ENCODE assay signal across 29 cellular contexts in genomic region chr1:196497824-196498223, GRCh38.
DNase-seq lines count a peak whose midpoint lies in the region; ATAC-seq, FAIRE-seq and TF ChIP-seq lines count a peak whose summit lies in the region.
"Had no signal": no experiment of that assay in that cellular context is flagged by ENCODE, and none has a peak within 500 bp of the region (broad histone marks: within the 10 kb centered on the region; RNA-seq: fewer than 3 reads in every experiment).

No MANE protein-coding gene starts in this region.

- H3K4me1 ChIP-seq in mammary epithelial cell (ENCODE audit: insufficient read depth, low read length) = no peaks in the 10 kb centered on the region
- H3K4me1 ChIP-seq in A549 = no peaks in the 10 kb centered on the region
- H3K4me1 ChIP-seq in K562 (replicated peaks in 1 of 2; ENCODE audit: control insufficient read depth in 2 of 2, insufficient read depth in 2 of 2, low read length in 2 of 2) = no peaks in the 10 kb centered on the region
- H3K4me1 ChIP-seq in testis = no peaks in the 10 kb centered on the region
- no peaks in the 10 kb centered on the region for H3K4me1 ChIP-seq in left lung
- H3K4me1 ChIP-seq: BE2C, BLaER1 had no signal

- TF ChIP-seq RAD21 in A549 (conservative IDR thresholded peaks at IDR 0.05 in 1 of 2, IDR thresholded peaks at IDR 0.05 in 1 of 2) (no peak), K562 (CRISPR knock-in tag; conservative IDR thresholded peaks at IDR 0.05 in 1 of 2, IDR thresholded peaks at IDR 0.05 in 1 of 2) (no peak)

- WGBS in mammary epithelial cell (ENCODE audit: low coverage, missing lambda C conversion rate) = 74% methylated on average over 4 of the region's 4 CpGs
- 71% methylated on average over 4 of the region's 4 CpGs for WGBS in A549 (ENCODE audit: missing lambda C conversion rate)
- WGBS in K562 (ENCODE audit: insufficient coverage, low coverage, missing lambda C conversion rate) = 38% methylated on average over 4 of the region's 4 CpGs
- WGBS in testis, 2 donors = 87 to 95% methylated on average over 4 of the region's 4 CpGs

- no peaks in the 10 kb centered on the region for H3K36me3 Mint-ChIP-seq in MCF 10A (ENCODE audit: insufficient read depth, unreplicated experiment)
- H3K36me3 Mint-ChIP-seq: CD14-positive monocyte; CD4-positive, alpha-beta memory T cell; CD4-positive, CD25-positive, alpha-beta regulatory T cell; CD8-positive, alpha-beta memory T cell had no signal

- no TSS peak for BruUV-seq in MCF 10A (replicated peaks; lab: Mats Ljungman, UMichigan)
- no TSS peak for BruUV-seq in mammary epithelial cell (replicated peaks; lab: Mats Ljungman, UMichigan)
- no TSS peak for BruUV-seq in K562 (replicated peaks; lab: Mats Ljungman, UMichigan)

- TF ChIP-seq EP300 in A549 (IDR thresholded peaks at IDR 0.05) = no peak
- no peak for TF ChIP-seq EP300 in K562 (IDR thresholded peaks at IDR 0.05; ENCODE audit: low read length)

- ATAC-seq in A549 = no peak
- no peak for ATAC-seq in K562
- ATAC-seq in left lung = no peak
- ATAC-seq: GM12878 had no signal

- no peaks in the 10 kb centered on the region for H3K36me3 ChIP-seq in mammary epithelial cell (ENCODE audit: insufficient read depth, low read length)
- no peaks in the 10 kb centered on the region for H3K36me3 ChIP-seq in SU-DHL-6 (ENCODE audit: low read length)
- H3K36me3 ChIP-seq in K562 (ENCODE audit: control insufficient read depth, insufficient read depth, low read length) = no peaks in the 10 kb centered on the region
- H3K36me3 ChIP-seq in testis (ENCODE audit: low read depth, missing control alignments) = no peaks in the 10 kb centered on the region
- no peaks in the 10 kb centered on the region for H3K36me3 ChIP-seq in left lung
- H3K36me3 ChIP-seq: BE2C, BLaER1 had no signal

- POLR2A ChIA-PET in MCF 10A (lab: Yijun Ruan, JAX) (no interaction called here), A549 (lab: Yijun Ruan, JAX) (no interaction called here), K562 (lab: Yijun Ruan, JAX) (no interaction called here)

- H2AFZ ChIP-seq in mammary epithelial cell (ENCODE audit: low read depth, low read length) (no peak overlapping the region), SU-DHL-6 (ENCODE audit: low read depth, low read length, severe bottlenecking) (peak overlapping the region; percentile 32), K562 (ENCODE audit: low read depth, low read length) (no peak overlapping the region)

- no peak overlapping the region for H3K4me2 ChIP-seq in mammary epithelial cell (ENCODE audit: insufficient read depth, low read depth, low read length)
- H3K4me2 ChIP-seq in A549 = no peak overlapping the region
- H3K4me2 ChIP-seq in SU-DHL-6 (ENCODE audit: low read depth, low read length, poor library complexity, severe bottlenecking) = no peak overlapping the region
- no peak overlapping the region for H3K4me2 ChIP-seq in K562 (ENCODE audit: insufficient read depth, low read length)
- H3K4me2 ChIP-seq: BLaER1 had no signal

- H3K79me2 ChIP-seq in mammary epithelial cell (ENCODE audit: insufficient read depth, low read length) = no peaks in the 10 kb centered on the region
- no peaks in the 10 kb centered on the region for H3K79me2 ChIP-seq in SU-DHL-6 (ENCODE audit: insufficient read depth, low read length)
- peaks cover 23% of the 10 kb centered on the region for H3K79me2 ChIP-seq in K562 (ENCODE audit: control insufficient read depth, insufficient read depth, low read length)

- H3K27ac ChIP-seq in mammary epithelial cell (ENCODE audit: insufficient read depth, low read depth, low read length) = no peak overlapping the region
- no peak overlapping the region for H3K27ac ChIP-seq in A549
- H3K27ac ChIP-seq in SU-DHL-6 (ENCODE audit: low read depth, low read length) = no peak overlapping the region
- no peak overlapping the region for H3K27ac ChIP-seq in K562 (ENCODE audit: extremely low read depth, low read depth, low read length)
- H3K27ac ChIP-seq in testis = no peak overlapping the region
- H3K27ac ChIP-seq in left lung = no peak overlapping the region
- H3K27ac ChIP-seq: 22Rv1, BLaER1 had no signal

- peak overlapping the region; percentile 32 for H3K27ac Mint-ChIP-seq in MCF 10A (ENCODE audit: low read depth, unreplicated experiment)
- H3K27ac Mint-ChIP-seq: CD14-positive monocyte; CD4-positive, alpha-beta memory T cell; CD4-positive, CD25-positive, alpha-beta regulatory T cell; CD8-positive, alpha-beta memory T cell had no signal

- H3K9me3 ChIP-seq in mammary epithelial cell (replicated peaks; ENCODE audit: insufficient read depth, low read length) = no peaks in the 10 kb centered on the region
- no peaks in the 10 kb centered on the region for H3K9me3 ChIP-seq in A549
- no peaks in the 10 kb centered on the region for H3K9me3 ChIP-seq in SU-DHL-6 (ENCODE audit: insufficient read depth, low read length)
- H3K9me3 ChIP-seq in K562 (replicated peaks; ENCODE audit: control insufficient read depth, insufficient read depth, low read depth, low read length) = no peaks in the 10 kb centered on the region
- H3K9me3 ChIP-seq in testis = no peaks in the 10 kb centered on the region
- no peaks in the 10 kb centered on the region for H3K9me3 ChIP-seq in left lung
- H3K9me3 ChIP-seq: BLaER1 had no signal

- no peak for TF ChIP-seq CTCF in MCF 10A (IDR thresholded peaks at IDR 0.05; ENCODE audit: unreplicated experiment)
- no peak for TF ChIP-seq CTCF in mammary epithelial cell (conservative IDR thresholded peaks at IDR 0.05 in 1 of 2, IDR thresholded peaks at IDR 0.05 in 1 of 2; ENCODE audit: extremely low read depth in 1 of 2, insufficient read depth in 1 of 2, low read depth in 1 of 2, low read length in 2 of 2)
- TF ChIP-seq CTCF in A549 (IDR thresholded peaks at IDR 0.05) = no peak
- TF ChIP-seq CTCF in SU-DHL-6 (IDR thresholded peaks at IDR 0.05; ENCODE audit: insufficient read depth, low read length, poor library complexity, severe bottlenecking) = no peak
- TF ChIP-seq CTCF in K562 (IDR thresholded peaks at IDR 0.05 in 2 of 3, conservative IDR thresholded peaks at IDR 0.05 in 1 of 3; ENCODE audit: insufficient read depth in 2 of 3, low read depth in 1 of 3, low read length in 3 of 3) = no peak
- no peak for TF ChIP-seq CTCF in testis (IDR thresholded peaks at IDR 0.05)
- no peak for TF ChIP-seq CTCF in left lung (IDR thresholded peaks at IDR 0.05)

- H3K4me1 Mint-ChIP-seq in MCF 10A (ENCODE audit: insufficient read depth, unreplicated experiment) = peaks cover 10% of the 10 kb centered on the region
- H3K4me1 Mint-ChIP-seq: CD14-positive monocyte; CD4-positive, alpha-beta memory T cell; CD4-positive, CD25-positive, alpha-beta regulatory T cell; CD8-positive, alpha-beta memory T cell had no signal

- H3K4me3 Mint-ChIP-seq in MCF 10A (ENCODE audit: unreplicated experiment) = no peak overlapping the region
- H3K4me3 Mint-ChIP-seq: CD14-positive monocyte; CD4-positive, alpha-beta memory T cell; CD4-positive, CD25-positive, alpha-beta regulatory T cell; CD8-positive, alpha-beta memory T cell had no signal

- H3K9ac ChIP-seq in mammary epithelial cell (ENCODE audit: insufficient read depth, low read length) (no peak overlapping the region), SU-DHL-6 (ENCODE audit: low read length) (no peak overlapping the region), K562 (ENCODE audit: insufficient read depth in 1 of 2, low read depth in 2 of 2, low read length in 2 of 2) (no peak overlapping the region)
- H3K9ac ChIP-seq: BLaER1 had no signal

- H3K9me2 ChIP-seq in SU-DHL-6 (replicated peaks; ENCODE audit: insufficient read depth, low read length) = no peaks in the 10 kb centered on the region

- in situ Hi-C loops in mammary epithelial cell (cut with MboI; ENCODE audit: low sequenced_read_pairs in 2 of 2) = no loop called here
- in situ Hi-C loops in K562 (cut with MboI) = no loop called here

- DNase-seq in MCF 10A (ENCODE audit: unreplicated experiment) (no peak), mammary epithelial cell (no peak), A549 (ENCODE audit: low read depth in 1 of 2, low spot score in 1 of 2) (no peak), K562 (ENCODE audit: extremely low read depth in 1 of 4, low spot score in 3 of 4) (no peak), testis (no peak), NCI-H510A treated with DMSO at 0.1 percent for 48 hours (lab: John Stamatoyannopoulos, UW) (no peak), left lung (no peak)
- DNase-seq: ACHN; BE2C; C1 segment of cervical spinal cord; CD4-positive, alpha-beta memory T cell; CD4-positive, CD25-positive, alpha-beta regulatory T cell; CD8-positive, alpha-beta memory T cell; COR-L47; DMS 273 treated with DMSO at 0.1 percent for 48 hours; DMS153; DMS53; DMS79; DND-41; EL; GDM1 had no signal

- H3F3A ChIP-seq in SU-DHL-6 (ENCODE audit: insufficient read depth) = no peaks in the 10 kb centered on the region

- dilution Hi-C loops in mammary epithelial cell (cut with HindIII; ENCODE audit: low sequenced_read_pairs) = no loop called here

- intact Hi-C loops in MCF 10A (cut with micrococcal nuclease) (no loop called here), mammary epithelial cell (cut with micrococcal nuclease) (no loop called here), K562 (cut with micrococcal nuclease) (no loop called here), testis (cut with DNase I; ENCODE audit: low total_unique reads) (no loop called here), left lung (cut with DNase I) (no loop called here)

- no peaks in the 10 kb centered on the region for H3K27me3 Mint-ChIP-seq in MCF 10A (ENCODE audit: insufficient read depth, unreplicated experiment)
- H3K27me3 Mint-ChIP-seq: CD4-positive, alpha-beta memory T cell; CD4-positive, CD25-positive, alpha-beta regulatory T cell; CD8-positive, alpha-beta memory T cell had no signal

- H3K4me3 ChIP-seq in mammary epithelial cell (replicated peaks in 1 of 3; ENCODE audit: insufficient read depth in 1 of 3, low read depth in 2 of 3, low read length in 3 of 3) = no peak overlapping the region
- no peak overlapping the region for H3K4me3 ChIP-seq in A549
- no peak overlapping the region for H3K4me3 ChIP-seq in SU-DHL-6 (ENCODE audit: insufficient read depth, low read length, poor library complexity, severe bottlenecking)
- H3K4me3 ChIP-seq in K562 = no peak overlapping the region
- no peak overlapping the region for H3K4me3 ChIP-seq in testis
- no peak overlapping the region for H3K4me3 ChIP-seq in left lung
- H3K4me3 ChIP-seq: BLaER1, GM12878 had no signal

- H3K27me3 ChIP-seq in mammary epithelial cell (ENCODE audit: insufficient read depth, low read length) (no peaks in the 10 kb centered on the region), SU-DHL-6 (ENCODE audit: low read length) (no peaks in the 10 kb centered on the region), K562 (ENCODE audit: control insufficient read depth in 2 of 2, insufficient read depth in 2 of 2, low read length in 2 of 2) (no peaks in the 10 kb centered on the region), testis (no peaks in the 10 kb centered on the region), left lung (no peaks in the 10 kb centered on the region)
- H3K27me3 ChIP-seq: BE2C, BLaER1 had no signal

- no peaks in the 10 kb centered on the region for H3K9me1 ChIP-seq in K562 (ENCODE audit: control insufficient read depth, insufficient read depth, low read length)

- CTCF ChIA-PET in MCF 10A (lab: Yijun Ruan, JAX) (no interaction called here), mammary epithelial cell (lab: Charles Lee; ENCODE audit: low non-redundant PET) (no interaction called here), A549 (lab: Yijun Ruan, JAX) (no interaction called here), K562 (lab: Yijun Ruan, JAX; ENCODE audit: low intra/inter-chr PET ratio) (no interaction called here)

- H4K20me1 ChIP-seq in mammary epithelial cell (ENCODE audit: insufficient read depth, low read length) = no peaks in the 10 kb centered on the region
- H4K20me1 ChIP-seq in SU-DHL-6 (ENCODE audit: low read depth, low read length) = no peaks in the 10 kb centered on the region
- no peaks in the 10 kb centered on the region for H4K20me1 ChIP-seq in K562 (replicated peaks; ENCODE audit: control insufficient read depth, insufficient read depth, low read length)
- H4K20me1 ChIP-seq: BLaER1 had no signal

- peaks cover 7% of the 10 kb centered on the region for H3K9me3 Mint-ChIP-seq in MCF 10A (ENCODE audit: unreplicated experiment)

- FAIRE-seq in A549 (lab: Jason Lieb, UNC) = no peak
- no peak for FAIRE-seq in K562 (lab: Jason Lieb, UNC)
- FAIRE-seq: GM12878, GM12892, GM18507, GM19239 had no signal

- TF ChIP-seq POLR2A in A549 (IDR thresholded peaks at IDR 0.05; ENCODE audit: low read length) = no peak
- no peak for TF ChIP-seq POLR2A in K562 (conservative IDR thresholded peaks at IDR 0.05)
- no peak for TF ChIP-seq POLR2A in testis (IDR thresholded peaks at IDR 0.05)
